24 cellular contexts compared by ENCODE assay signal in the genomic region with DNA sequence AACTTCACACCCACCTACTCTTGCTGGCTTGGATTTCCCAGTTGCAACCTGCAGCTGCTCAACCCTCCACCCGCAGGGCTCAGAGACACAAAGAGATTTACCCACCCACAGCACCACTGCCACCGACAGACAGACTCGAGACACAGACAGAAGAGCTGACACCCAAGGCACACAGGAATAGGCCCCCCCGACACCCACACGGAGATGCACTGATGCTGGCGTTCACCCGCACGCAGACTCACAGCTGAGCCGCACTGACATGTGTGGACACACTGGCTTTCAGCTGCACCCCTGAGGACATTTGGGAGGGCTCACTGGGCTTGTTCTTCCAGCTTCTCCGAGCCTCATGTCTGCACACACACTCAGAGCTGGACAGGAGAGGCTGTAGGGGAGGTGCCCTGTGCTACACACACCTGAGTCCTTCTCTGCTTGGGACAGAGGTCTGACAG. TPM values are rescaled to one million over a fixed set of nuclear protein-coding genes. Genes with fewer than 3 reads are reported as not detected.
DNase-seq lines count a peak whose midpoint lies in the region; ATAC-seq, FAIRE-seq and TF ChIP-seq lines count a peak whose summit lies in the region.
"Had no signal": no experiment of that assay in that cellular context is flagged by ENCODE, and none has a peak within 500 bp of the region (broad histone marks: within the 10 kb centered on the region; RNA-seq: fewer than 3 reads in every experiment).

No MANE protein-coding gene starts in this region.

- TF ChIP-seq CTCF in HepG2 (CRISPR knock-in tag; IDR thresholded peaks at IDR 0.05) = peak; percentile 0; the same call in 1 of the 2 replicates
- TF ChIP-seq CTCF in right lobe of liver (IDR thresholded peaks at IDR 0.05) = no peak
- TF ChIP-seq CTCF in neural progenitor cell (IDR thresholded peaks at IDR 0.05) = no peak
- TF ChIP-seq CTCF in coronary artery (IDR thresholded peaks at IDR 0.05) = no peak

- BruUV-seq in HepG2 (replicated peaks; lab: Mats Ljungman, UMichigan) = no TSS peak

- H3K36me3 ChIP-seq in HepG2 (replicated peaks in 1 of 2; ENCODE audit: control insufficient read depth in 1 of 2, insufficient read depth in 2 of 2, low read length in 2 of 2) (no peaks in the 10 kb centered on the region), right lobe of liver (no peaks in the 10 kb centered on the region), esophagus (ENCODE audit: control insufficient read depth in 2 of 2, insufficient read depth in 2 of 2, low read length in 1 of 2) (no peaks in the 10 kb centered on the region), neural progenitor cell (no peaks in the 10 kb centered on the region)
- H3K36me3 ChIP-seq: gastroesophageal sphincter, MG63, transverse colon had no signal

- FAIRE-seq in HepG2 (lab: Jason Lieb, UNC) = no peak

- H2AFZ ChIP-seq in HepG2 (ENCODE audit: low read length) (peak overlapping the region; percentile 74), neural progenitor cell (replicated peaks) (no peak overlapping the region)

- H3K4me3 ChIP-seq in HepG2 (replicated peaks in 1 of 3; ENCODE audit: insufficient read depth in 1 of 3, low read depth in 2 of 3, low read length in 3 of 3) (peak overlapping the region; percentile 8 to 73 (median 41)), right lobe of liver (no peak overlapping the region), esophagus (ENCODE audit: low read depth in 1 of 2, low read length in 2 of 2) (no peak overlapping the region), neural progenitor cell (no peak overlapping the region), coronary artery (no peak overlapping the region)
- H3K4me3 ChIP-seq: gastroesophageal sphincter, MG63, transverse colon had no signal

- intact Hi-C loops in HepG2 (cut with micrococcal nuclease; ENCODE audit: unreplicated experiment) = no loop called here
- intact Hi-C loops in right lobe of liver (cut with DNase I) = no loop called here

- no peak for DNase-seq in HepG2 (ENCODE audit: low spot score)
- DNase-seq in right lobe of liver = no peak
- no peak for DNase-seq in neural progenitor cell (ENCODE audit: low spot score)
- DNase-seq in T-helper 17 cell = no peak
- no peak for DNase-seq in coronary artery (ENCODE audit: low spot score)
- DNase-seq in dedifferentiated amniotic fluid mesenchymal stem cell (ENCODE audit: extremely low spot score) = no peak
- DNase-seq: activated CD4-positive, alpha-beta memory T cell treated with anti-CD3 and anti-CD28 coated beads, Interleukin-2, amount 10 ng/mL, durations not matched to agents 7 days and 5 days; aorta; CD8-positive, alpha-beta T cell; cerebellar nuclear complex; DMS 273 treated with DMSO at 0.1 percent for 48 hours; effector CD4-positive, alpha-beta T cell; islet precursor cell; MG63; NCI-H1417 treated with DMSO at 0.1 percent for 48 hours; NCI-H446; PC-3; transverse colon had no signal

- H3K79me2 ChIP-seq in HepG2 (ENCODE audit: insufficient read depth, low read length) = no peaks in the 10 kb centered on the region
- no peaks in the 10 kb centered on the region for H3K79me2 ChIP-seq in neural progenitor cell (ENCODE audit: low read depth)

- POLR2A ChIA-PET in HepG2 (lab: Yijun Ruan, JAX) = interaction anchor here (0.8 to 2.6 kb wide), 10 partner anchors 8 to 139 kb away, joined by 3 to 14 read pairs (median 4); a partner anchor contains a TSS

- H3K4me3 Mint-ChIP-seq in neural progenitor cell = no peak overlapping the region
- H3K4me3 Mint-ChIP-seq in T-helper 17 cell = no peak overlapping the region
- H3K4me3 Mint-ChIP-seq: activated CD4-positive, alpha-beta memory T cell treated with anti-CD3 and anti-CD28 coated beads, Interleukin-2, amount 10 ng/mL, durations not matched to agents 7 days and 5 days; activated naive CD8-positive, alpha-beta T cell; CD8-positive, alpha-beta T cell; stimulated activated naive CD8-positive, alpha-beta T cell treated with anti-CD3 and anti-CD28 coated beads, Interleukin-15, Interleukin-2, amounts not matched to agents 100 ng/mL and 50 ng/mL, for 24 hours had no signal

- TF ChIP-seq RAD21 in HepG2 (CRISPR knock-in tag; IDR thresholded peaks at IDR 0.05) = no peak

- WGBS in HepG2 (ENCODE audit: low lambda C conversion rate) = 7% methylated on average over 9 of the region's 10 CpGs
- 67% methylated on average over 3 of the region's 10 CpGs for WGBS in right lobe of liver (ENCODE audit: insufficient coverage, low coverage, low lambda C conversion rate, missing lambda C conversion rate)
- 47 to 52% methylated on average over 10 of the region's 10 CpGs for WGBS in esophagus, 2 donors

- CTCF ChIA-PET in HepG2 (lab: Yijun Ruan, JAX; ENCODE audit: low intra/inter-chr PET ratio, low total read pairs) = interaction anchor here (0.9 kb wide), 1 partner anchor 17 kb away, joined by 3 read pairs; a partner anchor contains a TSS

- ATAC-seq in HepG2 = peak; percentile 1
- no peak for ATAC-seq in right lobe of liver
- no peak for ATAC-seq in T-helper 17 cell
- ATAC-seq in HG03460 (IDR thresholded peaks at IDR 0.05; ENCODE audit: unreplicated experiment) = no peak
- ATAC-seq: activated CD4-positive, CD25-positive, alpha-beta regulatory T cell treated with anti-CD3 and anti-CD28 coated beads, Interleukin-2, amount 50 U/mL, for 24 hours; CD8-positive, alpha-beta T cell; gastroesophageal sphincter; PC-3 had no signal

- peak overlapping the region; percentile 22 for H3K27ac Mint-ChIP-seq in neural progenitor cell
- no peak overlapping the region for H3K27ac Mint-ChIP-seq in T-helper 17 cell
- H3K27ac Mint-ChIP-seq: activated CD4-positive, alpha-beta memory T cell treated with anti-CD3 and anti-CD28 coated beads, Interleukin-2, amount 10 ng/mL, durations not matched to agents 7 days and 5 days; activated naive CD8-positive, alpha-beta T cell; CD8-positive, alpha-beta T cell; stimulated activated naive CD8-positive, alpha-beta T cell treated with anti-CD3 and anti-CD28 coated beads, Interleukin-15, Interleukin-2, amounts not matched to agents 100 ng/mL and 50 ng/mL, for 24 hours had no signal

- TF ChIP-seq POLR2A in HepG2 (IDR thresholded peaks at IDR 0.05; ENCODE audit: insufficient read depth in 1 of 2, low read depth in 2 of 2, low read length in 2 of 2) (no peak), right lobe of liver (IDR thresholded peaks at IDR 0.05) (no peak)

- H3K27me3 ChIP-seq in HepG2 (ENCODE audit: control insufficient read depth in 1 of 2, insufficient read depth in 2 of 2, low read length in 2 of 2) (no peaks in the 10 kb centered on the region; a peak in 2 of 5 replicates), right lobe of liver (no peaks in the 10 kb centered on the region), esophagus (ENCODE audit: control insufficient read depth in 1 of 2, insufficient read depth in 2 of 2, low read length in 2 of 2) (no peaks in the 10 kb centered on the region), neural progenitor cell (peaks cover 19% of the 10 kb centered on the region)
- H3K27me3 ChIP-seq: MG63 had no signal

- H3K4me1 Mint-ChIP-seq in neural progenitor cell = peaks cover 15% of the 10 kb centered on the region
- peaks cover 2% of the 10 kb centered on the region for H3K4me1 Mint-ChIP-seq in T-helper 17 cell
- H3K4me1 Mint-ChIP-seq: activated CD4-positive, alpha-beta memory T cell treated with anti-CD3 and anti-CD28 coated beads, Interleukin-2, amount 10 ng/mL, durations not matched to agents 7 days and 5 days had no signal

- H3K4me2 ChIP-seq in HepG2 (ENCODE audit: low read depth, low read length) (peak overlapping the region; percentile 87), neural progenitor cell (no peak overlapping the region)

- H3K9me3 Mint-ChIP-seq in neural progenitor cell = no peaks in the 10 kb centered on the region
- H3K9me3 Mint-ChIP-seq: activated CD4-positive, alpha-beta memory T cell treated with anti-CD3 and anti-CD28 coated beads, Interleukin-2, amount 10 ng/mL, durations not matched to agents 7 days and 5 days; CD8-positive, alpha-beta T cell; stimulated activated naive CD8-positive, alpha-beta T cell treated with anti-CD3 and anti-CD28 coated beads, Interleukin-15, Interleukin-2, amounts not matched to agents 100 ng/mL and 50 ng/mL, for 24 hours had no signal

- H3K27me3 Mint-ChIP-seq in neural progenitor cell (ENCODE audit: insufficient read depth, low read depth) = peaks cover 6% of the 10 kb centered on the region
- no peaks in the 10 kb centered on the region for H3K27me3 Mint-ChIP-seq in T-helper 17 cell
- H3K27me3 Mint-ChIP-seq: activated naive CD8-positive, alpha-beta T cell; stimulated activated naive CD8-positive, alpha-beta T cell treated with anti-CD3 and anti-CD28 coated beads, Interleukin-15, Interleukin-2, amounts not matched to agents 100 ng/mL and 50 ng/mL, for 24 hours had no signal

- TF ChIP-seq EP300 in HepG2 (IDR thresholded peaks at IDR 0.05; ENCODE audit: low read depth in 2 of 2, low read length in 2 of 2) = no peak
- no peak for TF ChIP-seq EP300 in HepG2 (CRISPR knock-in tag; IDR thresholded peaks at IDR 0.05; ENCODE audit: borderline replicate concordance)

- H3K36me3 Mint-ChIP-seq in neural progenitor cell = no peaks in the 10 kb centered on the region
- no peaks in the 10 kb centered on the region for H3K36me3 Mint-ChIP-seq in T-helper 17 cell (ENCODE audit: low read depth)
- H3K36me3 Mint-ChIP-seq: activated naive CD8-positive, alpha-beta T cell; CD8-positive, alpha-beta T cell had no signal

- no peaks in the 10 kb centered on the region for H3K9me3 ChIP-seq in HepG2 (ENCODE audit: low read length)
- H3K9me3 ChIP-seq in right lobe of liver = no peaks in the 10 kb centered on the region
- no peaks in the 10 kb centered on the region for H3K9me3 ChIP-seq in esophagus (ENCODE audit: control insufficient read depth in 2 of 2, insufficient read depth in 1 of 2, low read depth in 1 of 2, low read length in 1 of 2)
- H3K9me3 ChIP-seq in neural progenitor cell (ENCODE audit: low read depth) = no peaks in the 10 kb centered on the region
- no peaks in the 10 kb centered on the region for H3K9me3 ChIP-seq in T-helper 17 cell (ENCODE audit: control insufficient read depth, low read length, poor library complexity, severe bottlenecking)
- H3K9me3 ChIP-seq: gastroesophageal sphincter, MG63, transverse colon had no signal

- H3F3A ChIP-seq in neural progenitor cell (ENCODE audit: low read depth) = peaks cover 14% of the 10 kb centered on the region

- peaks cover 95% of the 10 kb centered on the region for H3K4me1 ChIP-seq in HepG2 (ENCODE audit: insufficient read depth, low read length)
- H3K4me1 ChIP-seq in right lobe of liver = peaks cover 0 to 44% (median 15%) of the 10 kb centered on the region in 4 donors
- peaks cover 6 to 26% of the 10 kb centered on the region in 2 donors for H3K4me1 ChIP-seq in esophagus (ENCODE audit: control insufficient read depth in 2 of 2, insufficient read depth in 2 of 2, low read length in 1 of 2)
- H3K4me1 ChIP-seq in neural progenitor cell = no peaks in the 10 kb centered on the region

- H3K27ac ChIP-seq in HepG2 (ENCODE audit: extremely low read length, insufficient read depth, low read length) (peak overlapping the region; percentile 50), right lobe of liver (no peak overlapping the region), esophagus (ENCODE audit: low read depth in 2 of 2, low read length in 1 of 2) (peak overlapping the region; percentile 73 to 93), neural progenitor cell (no peak overlapping the region), coronary artery (no peak overlapping the region)
- H3K27ac ChIP-seq: gastroesophageal sphincter, transverse colon had no signal

- H4K20me1 ChIP-seq in HepG2 (ENCODE audit: insufficient read depth, low read length) (no peaks in the 10 kb centered on the region), neural progenitor cell (ENCODE audit: low read depth) (peaks cover 7% of the 10 kb centered on the region)

- H3K9ac ChIP-seq in HepG2 (ENCODE audit: insufficient read depth, low read depth, low read length) (peak overlapping the region; percentile 46), neural progenitor cell (no peak overlapping the region)

- in situ Hi-C loops in HepG2 (cut with HindIII; ENCODE audit: extremely low pct_ligation_motif_present, low pct_unique_long_range_greater_than_20kb) = no loop called here

RNA-seq across cellular contexts. Expression of a gene that starts 8.2 kb away (rescaled TPM):
- total RNA-seq in HepG2 (2016; rRNA removed; fragmentation: Illumina TruSeq; extraction: Trizol) (1.7 and 3.0 TPM in 2 replicates), right lobe of liver (1 to 10 TPM in 4 of 6 experiments, under 1 TPM in 2; 0.61 to 4.5 (median 2.6) TPM), neural progenitor cell (ENCODE audit: low replicate concordance) (6.6 and 7.3 TPM in 2 replicates), T-helper 17 cell (under 1 TPM; 0.27 to 0.47 TPM)
- 3.7 and 5.0 TPM in 2 replicates for total RNA-seq in HepG2 (2016; cell fraction: cytosol; rRNA removed; fragmentation: Illumina TruSeq; extraction: Trizol; ENCODE audit: low read depth)
- total RNA-seq in HepG2 (2016; cell fraction: insoluble cytoplasmic fraction; rRNA removed; fragmentation: Illumina TruSeq; extraction: Trizol) = 1.00 and 4.0 TPM in 2 replicates
- 3.5 TPM in 2 replicates for total RNA-seq in HepG2 (2016; cell fraction: membrane; rRNA removed; fragmentation: Illumina TruSeq; extraction: Trizol)
- 3.8 and 7.5 TPM in 2 replicates for total RNA-seq in HepG2 (2016; cell fraction: nucleus; rRNA removed; fragmentation: Illumina TruSeq; extraction: Trizol)
- polyA plus RNA-seq in HepG2 (2011; rRNA removed) (1.3 and 2.1 TPM in 2 replicates), esophagus (1 to 10 TPM in 1 of 2 donors, under 1 TPM in 1; 0.29 to 1.6 TPM)
- 0.55 and 0.67 TPM in 2 replicates for polyA plus RNA-seq in HepG2 (2011; cell fraction: cytosol; rRNA removed)
- 9.0 and 9.4 TPM in 2 replicates for polyA plus RNA-seq in HepG2 (2011; cell fraction: nucleus; rRNA removed)
- polyA plus RNA-seq in HepG2 (2012) = 1.1 and 1.5 TPM in 2 replicates
- polyA plus RNA-seq in HepG2 (2016; cell fraction: cytosol; fragmentation: Illumina TruSeq; extraction: Trizol; ENCODE audit: low read depth) = 2.1 and 2.2 TPM in 2 replicates
- polyA plus RNA-seq in HepG2 (2016; cell fraction: insoluble cytoplasmic fraction; fragmentation: Illumina TruSeq; extraction: Trizol; ENCODE audit: low read depth) = 0.69 and 0.76 TPM in 2 replicates
- 1.4 and 1.9 TPM in 2 replicates for polyA plus RNA-seq in HepG2 (2016; cell fraction: membrane; fragmentation: Illumina TruSeq; extraction: Trizol; ENCODE audit: low read depth)
- polyA plus RNA-seq in HepG2 (2016; cell fraction: nucleus; fragmentation: Illumina TruSeq; extraction: Trizol; ENCODE audit: insufficient read depth, low read depth) = 10.6 and 11.3 TPM in 2 replicates
- 2.6 and 7.4 TPM in 2 replicates for polyA minus RNA-seq in HepG2 (2011; rRNA and poly(A)+ RNA removed; ENCODE audit: low replicate concordance)
- polyA minus RNA-seq in HepG2 (2011; cell fraction: cytosol; rRNA and poly(A)+ RNA removed) = 0.26 and 0.69 TPM in 2 replicates
- polyA minus RNA-seq in HepG2 (2011; cell fraction: nucleus; rRNA and poly(A)+ RNA removed) = 9.0 and 11.2 TPM in 2 replicates

RNA-seq across cellular contexts. Expression of a gene that starts 17.3 kb away (rescaled TPM):
- total RNA-seq in HepG2 (2016; rRNA removed; fragmentation: Illumina TruSeq; extraction: Trizol) (58.8 and 69.7 TPM in 2 replicates), right lobe of liver (100 to 1,000 TPM in 3 of 6 experiments, 10 to 100 TPM in 3; 54.6 to 219 (median 86.9) TPM), neural progenitor cell (ENCODE audit: low replicate concordance) (1.4 and 2.9 TPM in 2 replicates), T-helper 17 cell (under 1 TPM; 0.21 to 0.60 TPM)
- total RNA-seq in HepG2 (2016; cell fraction: cytosol; rRNA removed; fragmentation: Illumina TruSeq; extraction: Trizol; ENCODE audit: low read depth) = 12.1 and 14.2 TPM in 2 replicates
- 53.9 and 70.3 TPM in 2 replicates for total RNA-seq in HepG2 (2016; cell fraction: insoluble cytoplasmic fraction; rRNA removed; fragmentation: Illumina TruSeq; extraction: Trizol)
- 26.6 and 27.7 TPM in 2 replicates for total RNA-seq in HepG2 (2016; cell fraction: membrane; rRNA removed; fragmentation: Illumina TruSeq; extraction: Trizol)
- total RNA-seq in HepG2 (2016; cell fraction: nucleus; rRNA removed; fragmentation: Illumina TruSeq; extraction: Trizol) = 36.3 and 39.5 TPM in 2 replicates
- polyA plus RNA-seq in HepG2 (2011; rRNA removed) (32.9 and 40.9 TPM in 2 replicates), esophagus (10 to 100 TPM in 1 of 2 donors, 1 to 10 TPM in 1; 6.6 to 12.1 TPM)
- 29.8 and 45.1 TPM in 2 replicates for polyA plus RNA-seq in HepG2 (2011; cell fraction: cytosol; rRNA removed)
- polyA plus RNA-seq in HepG2 (2011; cell fraction: nucleus; rRNA removed) = 63.4 and 68.4 TPM in 2 replicates
- 14.8 and 17.8 TPM in 2 replicates for polyA plus RNA-seq in HepG2 (2012)
- polyA plus RNA-seq in HepG2 (2016; cell fraction: cytosol; fragmentation: Illumina TruSeq; extraction: Trizol; ENCODE audit: low read depth) = 10.6 and 11.9 TPM in 2 replicates
- 43.4 and 50.5 TPM in 2 replicates for polyA plus RNA-seq in HepG2 (2016; cell fraction: insoluble cytoplasmic fraction; fragmentation: Illumina TruSeq; extraction: Trizol; ENCODE audit: low read depth)
- 18.0 and 19.2 TPM in 2 replicates for polyA plus RNA-seq in HepG2 (2016; cell fraction: membrane; fragmentation: Illumina TruSeq; extraction: Trizol; ENCODE audit: low read depth)
- 69.7 and 71.0 TPM in 2 replicates for polyA plus RNA-seq in HepG2 (2016; cell fraction: nucleus; fragmentation: Illumina TruSeq; extraction: Trizol; ENCODE audit: insufficient read depth, low read depth)
- polyA minus RNA-seq in HepG2 (2011; rRNA and poly(A)+ RNA removed; ENCODE audit: low replicate concordance) = 11.6 and 56.6 TPM in 2 replicates
- 19.8 and 20.1 TPM in 2 replicates for polyA minus RNA-seq in HepG2 (2011; cell fraction: cytosol; rRNA and poly(A)+ RNA removed)
- 5.0 and 5.8 TPM in 2 replicates for polyA minus RNA-seq in HepG2 (2011; cell fraction: nucleus; rRNA and poly(A)+ RNA removed)

RNA-seq across cellular contexts. Expression of a gene that starts 31.1 kb away (rescaled TPM):
- 29.2 and 31.3 TPM in 2 replicates for total RNA-seq in HepG2 (2016; rRNA removed; fragmentation: Illumina TruSeq; extraction: Trizol)
- total RNA-seq in HepG2 (2016; cell fraction: cytosol; rRNA removed; fragmentation: Illumina TruSeq; extraction: Trizol; ENCODE audit: low read depth) = 10.9 and 11.8 TPM in 2 replicates
- 28.3 and 29.6 TPM in 2 replicates for total RNA-seq in HepG2 (2016; cell fraction: insoluble cytoplasmic fraction; rRNA removed; fragmentation: Illumina TruSeq; extraction: Trizol)
- total RNA-seq in HepG2 (2016; cell fraction: membrane; rRNA removed; fragmentation: Illumina TruSeq; extraction: Trizol) = 18.1 and 22.6 TPM in 2 replicates
- total RNA-seq in HepG2 (2016; cell fraction: nucleus; rRNA removed; fragmentation: Illumina TruSeq; extraction: Trizol) = 23.9 and 30.7 TPM in 2 replicates
- 34.6 and 37.0 TPM in 2 replicates for polyA plus RNA-seq in HepG2 (2011; rRNA removed)
- 23.2 and 23.7 TPM in 2 replicates for polyA plus RNA-seq in HepG2 (2011; cell fraction: cytosol; rRNA removed)
- 109 and 115 TPM in 2 replicates for polyA plus RNA-seq in HepG2 (2011; cell fraction: nucleus; rRNA removed)
- polyA plus RNA-seq in HepG2 (2012) = 36.9 and 43.1 TPM in 2 replicates
- 14.1 and 15.4 TPM in 2 replicates for polyA plus RNA-seq in HepG2 (2016; cell fraction: cytosol; fragmentation: Illumina TruSeq; extraction: Trizol; ENCODE audit: low read depth)
- polyA plus RNA-seq in HepG2 (2016; cell fraction: insoluble cytoplasmic fraction; fragmentation: Illumina TruSeq; extraction: Trizol; ENCODE audit: low read depth) = 43.9 and 44.6 TPM in 2 replicates
- 22.4 and 26.1 TPM in 2 replicates for polyA plus RNA-seq in HepG2 (2016; cell fraction: membrane; fragmentation: Illumina TruSeq; extraction: Trizol; ENCODE audit: low read depth)
- polyA plus RNA-seq in HepG2 (2016; cell fraction: nucleus; fragmentation: Illumina TruSeq; extraction: Trizol; ENCODE audit: insufficient read depth, low read depth) = 94.3 and 107 TPM in 2 replicates
- polyA minus RNA-seq in HepG2 (2011; rRNA and poly(A)+ RNA removed; ENCODE audit: low replicate concordance) = 23.8 and 35.4 TPM in 2 replicates
- 7.3 and 10.4 TPM in 2 replicates for polyA minus RNA-seq in HepG2 (2011; cell fraction: cytosol; rRNA and poly(A)+ RNA removed)
- polyA minus RNA-seq in HepG2 (2011; cell fraction: nucleus; rRNA and poly(A)+ RNA removed) = 17.5 and 20.7 TPM in 2 replicates
- total RNA-seq in right lobe of liver = 10 to 100 TPM; 18.8 to 52.8 (median 23.6) TPM
- 10 to 100 TPM; 49.7 to 54.1 TPM for polyA plus RNA-seq in esophagus
- total RNA-seq in neural progenitor cell (ENCODE audit: low replicate concordance) = 6.6 and 13.3 TPM in 2 replicates
- 10 to 100 TPM; 72.0 to 72.1 TPM for total RNA-seq in T-helper 17 cell

RNA-seq across cellular contexts. Expression of a gene that starts 44.7 kb away (rescaled TPM):
- 3.6 and 5.6 TPM in 2 replicates for total RNA-seq in HepG2 (2016; rRNA removed; fragmentation: Illumina TruSeq; extraction: Trizol)
- 7.1 and 10.5 TPM in 2 replicates for total RNA-seq in HepG2 (2016; cell fraction: cytosol; rRNA removed; fragmentation: Illumina TruSeq; extraction: Trizol; ENCODE audit: low read depth)
- total RNA-seq in HepG2 (2016; cell fraction: insoluble cytoplasmic fraction; rRNA removed; fragmentation: Illumina TruSeq; extraction: Trizol) = 3.1 and 5.4 TPM in 2 replicates
- total RNA-seq in HepG2 (2016; cell fraction: membrane; rRNA removed; fragmentation: Illumina TruSeq; extraction: Trizol) = 4.3 and 6.1 TPM in 2 replicates
- 6.3 and 8.6 TPM in 2 replicates for total RNA-seq in HepG2 (2016; cell fraction: nucleus; rRNA removed; fragmentation: Illumina TruSeq; extraction: Trizol)
- polyA plus RNA-seq in HepG2 (2011; rRNA removed) = 3.2 and 3.8 TPM in 2 replicates
- polyA plus RNA-seq in HepG2 (2011; cell fraction: cytosol; rRNA removed) = 1.6 and 2.0 TPM in 2 replicates
- polyA plus RNA-seq in HepG2 (2011; cell fraction: nucleus; rRNA removed) = 23.9 and 35.1 TPM in 2 replicates
- 15.4 and 28.2 TPM in 2 replicates for polyA plus RNA-seq in HepG2 (2012)
- 0.57 and 1.4 TPM in 2 replicates for polyA plus RNA-seq in HepG2 (2016; cell fraction: cytosol; fragmentation: Illumina TruSeq; extraction: Trizol; ENCODE audit: low read depth)
- polyA plus RNA-seq in HepG2 (2016; cell fraction: insoluble cytoplasmic fraction; fragmentation: Illumina TruSeq; extraction: Trizol; ENCODE audit: low read depth) = 10.9 and 15.4 TPM in 2 replicates
- 2.9 and 3.9 TPM in 2 replicates for polyA plus RNA-seq in HepG2 (2016; cell fraction: membrane; fragmentation: Illumina TruSeq; extraction: Trizol; ENCODE audit: low read depth)
- 43.7 and 55.5 TPM in 2 replicates for polyA plus RNA-seq in HepG2 (2016; cell fraction: nucleus; fragmentation: Illumina TruSeq; extraction: Trizol; ENCODE audit: insufficient read depth, low read depth)
- polyA minus RNA-seq in HepG2 (2011; rRNA and poly(A)+ RNA removed; ENCODE audit: low replicate concordance) = 5.5 and 8.7 TPM in 2 replicates
- 2.8 and 3.1 TPM in 2 replicates for polyA minus RNA-seq in HepG2 (2011; cell fraction: cytosol; rRNA and poly(A)+ RNA removed)
- 7.0 and 11.2 TPM in 2 replicates for polyA minus RNA-seq in HepG2 (2011; cell fraction: nucleus; rRNA and poly(A)+ RNA removed)
- total RNA-seq in right lobe of liver = 1 to 10 TPM; 3.7 to 7.4 (median 6.9) TPM
- 1 to 10 TPM; 6.8 to 9.6 TPM for polyA plus RNA-seq in esophagus
- 3.2 and 5.8 TPM in 2 replicates for total RNA-seq in neural progenitor cell (ENCODE audit: low replicate concordance)
- total RNA-seq in T-helper 17 cell = 10 to 100 TPM; 31.3 to 45.5 TPM

RNA-seq across cellular contexts. Expression of a gene that starts 53.4 kb away (rescaled TPM):
- total RNA-seq in HepG2 (2016; rRNA removed; fragmentation: Illumina TruSeq; extraction: Trizol) (6.3 and 11.4 TPM in 2 replicates), right lobe of liver (10 to 100 TPM; 27.7 to 56.6 (median 31.6) TPM), neural progenitor cell (ENCODE audit: low replicate concordance) (10.2 and 20.1 TPM in 2 replicates), T-helper 17 cell (1 to 10 TPM; 6.4 to 7.5 TPM)
- 3.1 and 3.3 TPM in 2 replicates for total RNA-seq in HepG2 (2016; cell fraction: cytosol; rRNA removed; fragmentation: Illumina TruSeq; extraction: Trizol; ENCODE audit: low read depth)
- total RNA-seq in HepG2 (2016; cell fraction: insoluble cytoplasmic fraction; rRNA removed; fragmentation: Illumina TruSeq; extraction: Trizol) = 6.8 and 11.0 TPM in 2 replicates
- total RNA-seq in HepG2 (2016; cell fraction: membrane; rRNA removed; fragmentation: Illumina TruSeq; extraction: Trizol) = 6.6 and 6.9 TPM in 2 replicates
- 9.5 and 9.8 TPM in 2 replicates for total RNA-seq in HepG2 (2016; cell fraction: nucleus; rRNA removed; fragmentation: Illumina TruSeq; extraction: Trizol)
- polyA plus RNA-seq in HepG2 (2011; rRNA removed) (32.0 and 41.3 TPM in 2 replicates), esophagus (10 to 100 TPM in 1 of 2 donors, 1 to 10 TPM in 1; 8.5 to 11.6 TPM)
- 40.6 and 43.1 TPM in 2 replicates for polyA plus RNA-seq in HepG2 (2011; cell fraction: cytosol; rRNA removed)
- polyA plus RNA-seq in HepG2 (2011; cell fraction: nucleus; rRNA removed) = 24.2 and 26.2 TPM in 2 replicates
- polyA plus RNA-seq in HepG2 (2012) = 8.4 and 8.8 TPM in 2 replicates
- 2.0 and 3.1 TPM in 2 replicates for polyA plus RNA-seq in HepG2 (2016; cell fraction: cytosol; fragmentation: Illumina TruSeq; extraction: Trizol; ENCODE audit: low read depth)
- 6.2 and 7.6 TPM in 2 replicates for polyA plus RNA-seq in HepG2 (2016; cell fraction: insoluble cytoplasmic fraction; fragmentation: Illumina TruSeq; extraction: Trizol; ENCODE audit: low read depth)
- 4.8 and 5.1 TPM in 2 replicates for polyA plus RNA-seq in HepG2 (2016; cell fraction: membrane; fragmentation: Illumina TruSeq; extraction: Trizol; ENCODE audit: low read depth)
- 14.8 and 15.7 TPM in 2 replicates for polyA plus RNA-seq in HepG2 (2016; cell fraction: nucleus; fragmentation: Illumina TruSeq; extraction: Trizol; ENCODE audit: insufficient read depth, low read depth)
- 9.3 and 112 TPM in 2 replicates for polyA minus RNA-seq in HepG2 (2011; rRNA and poly(A)+ RNA removed; ENCODE audit: low replicate concordance)
- polyA minus RNA-seq in HepG2 (2011; cell fraction: cytosol; rRNA and poly(A)+ RNA removed) = 19.9 and 21.3 TPM in 2 replicates
- polyA minus RNA-seq in HepG2 (2011; cell fraction: nucleus; rRNA and poly(A)+ RNA removed) = 9.7 and 16.2 TPM in 2 replicates

Comparison
In these comparisons a context has a peak if more than half of its experiments do, and no peak if none do; other contexts are left out.
1. H3K27ac ChIP-seq: peak in HepG2 (single experiment) and esophagus (2 of 2); none in right lobe of liver (0 of 3), neural progenitor cell (single experiment) and coronary artery (0 of 2).
2. H3K4me3 ChIP-seq: peak in HepG2 (3 of 3); none in right lobe of liver (0 of 3), esophagus (0 of 2), neural progenitor cell (single experiment) and coronary artery (single experiment).